Comparison of ENCODE assay signal across 2 cellular contexts in the genomic region with DNA sequence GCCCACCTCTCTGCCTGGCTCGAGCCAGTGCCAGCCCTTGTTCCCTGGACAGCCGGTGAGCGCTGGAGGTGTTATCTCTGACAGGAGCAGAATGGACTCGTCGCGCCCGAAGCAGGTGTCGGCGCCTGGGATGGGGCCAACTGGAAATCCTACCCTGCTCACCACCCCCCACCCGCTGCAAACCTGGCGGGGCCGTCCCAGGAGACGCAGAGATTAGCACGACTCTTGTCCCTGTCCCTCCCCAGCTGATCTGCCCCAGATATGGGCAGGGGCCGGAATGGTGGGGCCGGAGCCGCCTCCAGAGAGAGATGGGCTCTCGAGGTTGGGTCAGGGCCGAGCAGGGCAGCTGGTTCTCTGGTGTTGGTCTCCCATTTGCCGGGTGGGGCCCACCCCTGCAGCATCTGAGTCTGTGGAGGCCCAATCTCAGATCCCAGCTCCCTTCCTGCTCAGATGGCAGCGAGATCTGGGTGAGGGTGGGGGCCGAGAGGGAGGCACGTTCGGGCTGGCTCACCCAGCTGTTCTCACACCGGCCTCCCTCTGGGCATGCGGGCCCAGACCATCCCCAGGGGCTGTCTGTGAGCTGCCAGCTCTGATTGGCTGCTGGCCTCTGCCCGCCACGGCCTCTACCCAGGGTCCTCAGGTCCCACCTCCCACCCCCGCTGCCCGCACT.
TF ChIP-seq lines count a peak whose summit lies in the region.

No MANE protein-coding gene starts in this region.

TF ChIP-seq in H1, 55 proteins besides CTCF, POLR2A, EP300 and RAD21:
- TF ChIP-seq KDM1A (IDR thresholded peaks at IDR 0.05; ENCODE audit: borderline replicate concordance, low read length) (no peak), POLR2AphosphoS5 (IDR thresholded peaks at IDR 0.05; ENCODE audit: low read depth, low read length) (no peak), EGR1 (IDR thresholded peaks at IDR 0.05; ENCODE audit: borderline replicate concordance, low read depth, low read length) (no peak), NRF1 (IDR thresholded peaks at IDR 0.05; ENCODE audit: low read depth, low read length) (no peak), POU5F1 (IDR thresholded peaks at IDR 0.05; ENCODE audit: low read depth, low read length) (no peak), CBX8 (IDR thresholded peaks at IDR 0.05; ENCODE audit: borderline replicate concordance, low read depth, low read length) (no peak), SIN3A (conservative IDR thresholded peaks at IDR 0.05 in 1 of 2, IDR thresholded peaks at IDR 0.05 in 1 of 2; ENCODE audit: low read depth in 1 of 2, low read length in 2 of 2) (no peak), TAF7 (optimal IDR thresholded peaks at IDR 0.05; ENCODE audit: borderline replicate concordance, low read depth, low read length) (no peak), SAP30 (IDR thresholded peaks at IDR 0.05; ENCODE audit: insufficient read depth, insufficient replicate concordance, low read length) (no peak), JUN (IDR thresholded peaks at IDR 0.05; ENCODE audit: low read depth, low read length) (no peak), SP2 (IDR thresholded peaks at IDR 0.05; ENCODE audit: low read length) (no peak), TAF1 (IDR thresholded peaks at IDR 0.05; ENCODE audit: low read depth, low read length) (no peak), SP4 (IDR thresholded peaks at IDR 0.05; ENCODE audit: low read length) (no peak), TBP (IDR thresholded peaks at IDR 0.05; ENCODE audit: low read depth, low read length) (no peak), KDM4A (IDR thresholded peaks at IDR 0.05; ENCODE audit: low read depth, low read length, severe bottlenecking) (no peak), EZH2 (IDR thresholded peaks at IDR 0.05; ENCODE audit: low read depth, low read length, severe bottlenecking) (no peak), BCL11A (IDR thresholded peaks at IDR 0.05; ENCODE audit: low read depth in 2 of 2, low read length in 2 of 2) (no peak)

TF ChIP-seq in GM23338, 12 proteins besides CTCF, POLR2A, EP300 and RAD21:
- TF ChIP-seq POLR2AphosphoS5 (IDR thresholded peaks at IDR 0.05; ENCODE audit: low read depth) (no peak), JUNB (IDR thresholded peaks at IDR 0.05; ENCODE audit: unreplicated experiment) (no peak), STAT1 (IDR thresholded peaks at IDR 0.05; ENCODE audit: unreplicated experiment) (no peak), CREB1 (CRISPR knock-in tag; IDR thresholded peaks at IDR 0.05; ENCODE audit: low read depth) (no peak), ZNF331 (CRISPR knock-in tag; IDR thresholded peaks at IDR 0.05; ENCODE audit: low read depth) (no peak), EZH2 (IDR thresholded peaks at IDR 0.05; ENCODE audit: low read depth, unreplicated experiment) (no peak), NANOG (IDR thresholded peaks at IDR 0.05; ENCODE audit: borderline replicate concordance) (no peak), EZH2phosphoT487 (IDR thresholded peaks at IDR 0.05; ENCODE audit: unreplicated experiment) (no peak), ZNF462 (CRISPR knock-in tag; IDR thresholded peaks at IDR 0.05) (no peak), ZNF114 (CRISPR knock-in tag; IDR thresholded peaks at IDR 0.05) (no peak)
- TF ChIP-seq, protein P1, sequence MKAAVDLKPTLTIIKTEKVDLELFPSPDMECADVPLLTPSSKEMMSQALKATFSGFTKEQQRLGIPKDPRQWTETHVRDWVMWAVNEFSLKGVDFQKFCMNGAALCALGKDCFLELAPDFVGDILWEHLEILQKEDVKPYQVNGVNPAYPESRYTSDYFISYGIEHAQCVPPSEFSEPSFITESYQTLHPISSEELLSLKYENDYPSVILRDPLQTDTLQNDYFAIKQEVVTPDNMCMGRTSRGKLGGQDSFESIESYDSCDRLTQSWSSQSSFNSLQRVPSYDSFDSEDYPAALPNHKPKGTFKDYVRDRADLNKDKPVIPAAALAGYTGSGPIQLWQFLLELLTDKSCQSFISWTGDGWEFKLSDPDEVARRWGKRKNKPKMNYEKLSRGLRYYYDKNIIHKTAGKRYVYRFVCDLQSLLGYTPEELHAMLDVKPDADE (IDR thresholded peaks at IDR 0.05), result no peak
- TF ChIP-seq, protein P2, sequence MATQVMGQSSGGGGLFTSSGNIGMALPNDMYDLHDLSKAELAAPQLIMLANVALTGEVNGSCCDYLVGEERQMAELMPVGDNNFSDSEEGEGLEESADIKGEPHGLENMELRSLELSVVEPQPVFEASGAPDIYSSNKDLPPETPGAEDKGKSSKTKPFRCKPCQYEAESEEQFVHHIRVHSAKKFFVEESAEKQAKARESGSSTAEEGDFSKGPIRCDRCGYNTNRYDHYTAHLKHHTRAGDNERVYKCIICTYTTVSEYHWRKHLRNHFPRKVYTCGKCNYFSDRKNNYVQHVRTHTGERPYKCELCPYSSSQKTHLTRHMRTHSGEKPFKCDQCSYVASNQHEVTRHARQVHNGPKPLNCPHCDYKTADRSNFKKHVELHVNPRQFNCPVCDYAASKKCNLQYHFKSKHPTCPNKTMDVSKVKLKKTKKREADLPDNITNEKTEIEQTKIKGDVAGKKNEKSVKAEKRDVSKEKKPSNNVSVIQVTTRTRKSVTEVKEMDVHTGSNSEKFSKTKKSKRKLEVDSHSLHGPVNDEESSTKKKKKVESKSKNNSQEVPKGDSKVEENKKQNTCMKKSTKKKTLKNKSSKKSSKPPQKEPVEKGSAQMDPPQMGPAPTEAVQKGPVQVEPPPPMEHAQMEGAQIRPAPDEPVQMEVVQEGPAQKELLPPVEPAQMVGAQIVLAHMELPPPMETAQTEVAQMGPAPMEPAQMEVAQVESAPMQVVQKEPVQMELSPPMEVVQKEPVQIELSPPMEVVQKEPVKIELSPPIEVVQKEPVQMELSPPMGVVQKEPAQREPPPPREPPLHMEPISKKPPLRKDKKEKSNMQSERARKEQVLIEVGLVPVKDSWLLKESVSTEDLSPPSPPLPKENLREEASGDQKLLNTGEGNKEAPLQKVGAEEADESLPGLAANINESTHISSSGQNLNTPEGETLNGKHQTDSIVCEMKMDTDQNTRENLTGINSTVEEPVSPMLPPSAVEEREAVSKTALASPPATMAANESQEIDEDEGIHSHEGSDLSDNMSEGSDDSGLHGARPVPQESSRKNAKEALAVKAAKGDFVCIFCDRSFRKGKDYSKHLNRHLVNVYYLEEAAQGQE (IDR thresholded peaks at IDR 0.05; ENCODE audit: unreplicated experiment), result no peak
